ENCODE assay signal across 7 cellular contexts in the genomic region with DNA sequence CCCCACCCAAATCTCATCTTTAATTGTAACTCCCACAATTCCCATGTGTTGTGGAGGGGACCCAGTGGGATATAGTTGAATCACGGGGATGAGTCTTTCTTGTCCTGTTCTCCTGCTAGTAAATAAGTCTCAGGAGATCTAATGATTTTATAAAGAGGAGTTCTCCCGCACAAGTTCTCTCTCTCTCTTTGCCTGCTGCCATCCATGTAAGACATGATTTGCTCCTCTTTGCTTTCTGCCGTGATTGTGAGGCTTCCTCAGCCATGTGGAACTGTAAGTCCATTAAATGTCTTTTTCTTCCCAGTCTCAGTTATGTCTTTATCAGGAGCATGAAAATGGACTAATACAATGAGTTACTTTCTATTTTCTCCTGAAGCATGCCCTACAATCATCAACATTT.
"Had no signal": no experiment of that assay in that cellular context is flagged by ENCODE, and none has a peak within 500 bp of the region (broad histone marks: within the 10 kb centered on the region; RNA-seq: fewer than 3 reads in every experiment).

No MANE protein-coding gene starts in this region.

- H3K27ac ChIP-seq: HL-60, KMS-11 had no signal

- H3K4me2 ChIP-seq: KMS-11 had no signal

- H3K9ac ChIP-seq: KMS-11 had no signal

- FAIRE-seq: HepG2, HTR-8/SVneo had no signal

- DNase-seq: IMR-90, KBM-7, KG1 had no signal

- ATAC-seq: HepG2 had no signal
